Comparison of ENCODE assay signal across 24 cellular contexts in the genomic region with DNA sequence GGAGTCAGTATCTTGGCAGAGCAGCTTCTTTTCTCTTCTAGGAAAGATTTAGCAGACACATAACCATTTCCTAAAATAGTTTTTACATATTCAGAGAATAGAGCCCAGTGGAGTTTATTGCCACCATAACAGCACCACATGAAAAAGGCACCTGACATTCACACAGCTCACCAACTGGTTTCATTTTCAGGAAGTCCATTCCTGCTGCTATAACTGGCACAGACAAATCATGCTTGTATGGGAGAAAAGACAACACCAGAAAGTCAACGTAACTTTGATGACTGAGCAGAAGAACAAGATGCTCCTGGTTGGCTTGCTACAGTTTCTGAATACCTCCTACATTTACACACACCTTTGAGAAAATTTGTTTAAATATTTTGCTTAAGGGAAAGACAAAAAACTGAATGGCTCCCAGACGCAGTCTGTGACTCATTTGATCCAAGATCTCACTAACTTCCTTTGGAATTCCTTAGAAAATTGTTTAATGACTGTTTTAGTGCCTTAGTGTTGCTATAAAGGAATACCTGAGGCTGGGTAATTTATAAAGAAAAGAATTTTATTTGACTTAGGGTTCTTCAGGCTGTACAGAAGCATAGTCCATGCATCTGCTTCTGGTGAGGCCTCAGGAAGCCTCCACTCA.
"Had no signal": no experiment of that assay in that cellular context is flagged by ENCODE, and none has a peak within 500 bp of the region (broad histone marks: within the 10 kb centered on the region; RNA-seq: fewer than 3 reads in every experiment).

No MANE protein-coding gene starts in this region.

- H3K4me1 Mint-ChIP-seq: immature natural killer cell; naive thymus-derived CD8-positive, alpha-beta T cell; stimulated activated memory B cell treated with anti-CD40 and anti-IgM and Interleukin-4, amounts not matched to agents 10 μg/mL and 1 μg/mL and 100 μg/mL, for 72 hours had no signal

- H3K9me3 Mint-ChIP-seq: endodermal cell had no signal

- H3K36me3 Mint-ChIP-seq: immature natural killer cell; stimulated activated memory B cell treated with anti-CD40 and anti-IgM and Interleukin-4, amounts not matched to agents 10 μg/mL and 1 μg/mL and 100 μg/mL, for 72 hours had no signal

- H3K27ac ChIP-seq: coronary artery, gastrocnemius medialis, neutrophil, psoas muscle, right lobe of liver, spleen, testis, tibial nerve, upper lobe of right lung, vagina had no signal

- H3K27me3 Mint-ChIP-seq: naive thymus-derived CD8-positive, alpha-beta T cell; stimulated activated memory B cell treated with anti-CD40 and anti-IgM and Interleukin-4, amounts not matched to agents 10 μg/mL and 1 μg/mL and 100 μg/mL, for 72 hours; stimulated activated naive CD8-positive, alpha-beta T cell treated with anti-CD3 and anti-CD28 coated beads, Interleukin-15, Interleukin-2, amounts not matched to agents 100 ng/mL and 50 ng/mL, for 24 hours had no signal

- H3K4me3 Mint-ChIP-seq: endodermal cell; immature natural killer cell; naive thymus-derived CD8-positive, alpha-beta T cell; stimulated activated memory B cell treated with anti-CD40 and anti-IgM and Interleukin-4, amounts not matched to agents 10 μg/mL and 1 μg/mL and 100 μg/mL, for 72 hours; stimulated activated naive CD8-positive, alpha-beta T cell treated with anti-CD3 and anti-CD28 coated beads, Interleukin-15, Interleukin-2, amounts not matched to agents 100 ng/mL and 50 ng/mL, for 24 hours had no signal

- DNase-seq: effector CD4-positive, alpha-beta T cell; endodermal cell; gastrocnemius medialis; glutamatergic neuron; immature natural killer cell; mucosa of descending colon; naive thymus-derived CD8-positive, alpha-beta T cell; psoas muscle; retina; right lobe of liver; spleen; stimulated activated CD4-positive, alpha-beta T cell treated with anti-CD3 and anti-CD28 coated beads, Interleukin-15, amount 100 ng/mL, for 24 hours; stimulated activated CD4-positive, alpha-beta T cell treated with anti-CD3 and anti-CD28 coated beads, Interleukin-1b, Interleukin-23, amount 100 ng/mL, for 48 hours; stimulated activated CD4-positive, alpha-beta T cell treated with anti-CD3 and anti-CD28 coated beads, Interleukin-4, amount 100 ng/mL, for 24 hours; testis; upper lobe of right lung had no signal

- H3K27me3 ChIP-seq: gastrocnemius medialis, neutrophil, right lobe of liver, spleen, testis, tibial nerve, upper lobe of right lung, vagina had no signal

- H3K4me1 ChIP-seq: gastrocnemius medialis, psoas muscle, right lobe of liver, spleen, testis, tibial nerve, upper lobe of right lung, vagina had no signal

- H3K27ac Mint-ChIP-seq: endodermal cell; immature natural killer cell; naive thymus-derived CD8-positive, alpha-beta T cell; stimulated activated memory B cell treated with anti-CD40 and anti-IgM and Interleukin-4, amounts not matched to agents 10 μg/mL and 1 μg/mL and 100 μg/mL, for 72 hours; stimulated activated naive CD8-positive, alpha-beta T cell treated with anti-CD3 and anti-CD28 coated beads, Interleukin-15, Interleukin-2, amounts not matched to agents 100 ng/mL and 50 ng/mL, for 24 hours had no signal

- H3K9me3 ChIP-seq: gastrocnemius medialis, neutrophil, psoas muscle, right lobe of liver, testis, tibial nerve, upper lobe of right lung, vagina had no signal

- ATAC-seq: esophagus mucosa; gastrocnemius medialis; left lobe of liver; mucosa of descending colon; naive thymus-derived CD8-positive, alpha-beta T cell; psoas muscle; right lobe of liver; stimulated activated memory B cell treated with anti-CD40 and anti-IgM and Interleukin-4, amounts not matched to agents 10 μg/mL and 1 μg/mL and 100 μg/mL, for 72 hours; upper lobe of right lung had no signal

- H3K36me3 ChIP-seq: gastrocnemius medialis, neutrophil, right lobe of liver, spleen, tibial nerve, upper lobe of right lung, vagina had no signal

- H3K4me3 ChIP-seq: coronary artery, gastrocnemius medialis, mucosa of descending colon, psoas muscle, right lobe of liver, spleen, testis, tibial nerve, upper lobe of right lung, vagina had no signal
